Comparison of ENCODE assay signal across 38 cellular contexts in genomic region chr6:131776986-131777385, GRCh38.
"Had no signal": no experiment of that assay in that cellular context is flagged by ENCODE, and none has a peak within 500 bp of the region (broad histone marks: within the 10 kb centered on the region; RNA-seq: fewer than 3 reads in every experiment).

No MANE protein-coding gene starts in this region.

- H3K36me3 ChIP-seq: ascending aorta, cardiac muscle cell, WERI-Rb-1 had no signal

- ATAC-seq: activated CD4-positive, alpha-beta T cell treated with anti-CD3 and anti-CD28 coated beads for 36 hours; activated CD4-positive, CD25-positive, alpha-beta regulatory T cell treated with anti-CD3 and anti-CD28 coated beads, Interleukin-2, amount 50 U/mL, for 24 hours; activated CD8-positive, alpha-beta memory T cell treated with anti-CD3 and anti-CD28 coated beads, Interleukin-2, amount 10 ng/mL, durations not matched to agents 7 days and 5 days; activated CD8-positive, alpha-beta T cell treated with anti-CD3 and anti-CD28 coated beads, Interleukin-2, amount 10 ng/mL, durations not matched to agents 7 days and 5 days; activated naive CD8-positive, alpha-beta T cell treated with anti-CD3 and anti-CD28 coated beads, Interleukin-2, amount 50 U/mL, for 24 hours; WTC11 had no signal

- H3K4me3 ChIP-seq: ascending aorta, cardiac muscle cell had no signal

- H3K9me3 Mint-ChIP-seq: activated CD4-positive, alpha-beta memory T cell treated with anti-CD3 and anti-CD28 coated beads, Interleukin-2, amount 10 ng/mL, durations not matched to agents 7 days and 5 days; activated CD4-positive, alpha-beta T cell treated with anti-CD3 and anti-CD28 coated beads, Interleukin-2, amount 10 ng/mL, durations not matched to agents 7 days and 5 days; activated naive CD4-positive, alpha-beta T cell treated with anti-CD3 and anti-CD28 coated beads, Interleukin-2, amount 10 ng/mL, durations not matched to agents 7 days and 5 days; activated naive CD4-positive, alpha-beta T cell treated with anti-CD3 and anti-CD28 coated beads, Interleukin-2, amount 50 U/mL, for 24 hours; activated naive CD8-positive, alpha-beta T cell treated with anti-CD3 and anti-CD28 coated beads, Interleukin-2, amount 10 ng/mL, durations not matched to agents 7 days and 5 days; activated naive CD8-positive, alpha-beta T cell treated with anti-CD3 and anti-CD28 coated beads, Interleukin-2, amount 50 U/mL, for 24 hours; activated T-cell treated with anti-CD3 and anti-CD28 coated beads, Interleukin-2, amount 50 U/mL, for 24 hours; activated T-helper 2 cell treated with anti-CD3 and anti-CD28 coated beads, Interferon-gamma antibody, Interleukin-2, Interleukin-4, amounts not matched to agents 10 μg/mL and 5 μg/mL and 100 μg/mL, durations not matched to agents 14 hours and 24 hours and 36 hours; central memory CD8-positive, alpha-beta T cell; T-helper 1 cell treated with Interleukin-12 subunit alpha and Interleukin-12 subunit beta and Interleukin-4 antibody, amounts not matched to agents 30 μg/mL and 1 μg/mL, for 36 hours; T-helper 2 cell treated with Interferon-gamma antibody and Interleukin-4, amounts not matched to agents 5 μg/mL and 100 μg/mL, for 36 hours; WTC11 had no signal

- DNase-seq: activated CD4-positive, alpha-beta memory T cell treated with anti-CD3 and anti-CD28 coated beads, Interleukin-2, amount 10 ng/mL, durations not matched to agents 7 days and 5 days; activated CD4-positive, alpha-beta T cell treated with anti-CD3 and anti-CD28 coated beads for 1 hour; activated CD4-positive, alpha-beta T cell treated with anti-CD3 and anti-CD28 coated beads for 36 hours; activated CD4-positive, alpha-beta T cell treated with anti-CD3 and anti-CD28 coated beads for 48 hours; activated CD4-positive, alpha-beta T cell treated with anti-CD3 and anti-CD28 coated beads, Interleukin-2, amount 10 ng/mL, durations not matched to agents 7 days and 5 days; activated CD4-positive, alpha-beta T cell treated with anti-CD3 and anti-CD28 coated beads, Interleukin-2, amount 50 U/mL, for 48 hours; activated CD4-positive, CD25-positive, alpha-beta regulatory T cell; activated CD8-positive, alpha-beta memory T cell treated with anti-CD3 and anti-CD28 coated beads for 24 hours; activated CD8-positive, alpha-beta memory T cell treated with anti-CD3 and anti-CD28 coated beads, Interleukin-2, amount 10 ng/mL, durations not matched to agents 7 days and 5 days; activated CD8-positive, alpha-beta memory T cell treated with anti-CD3 and anti-CD28 coated beads, Interleukin-2, amount 50 U/mL, for 48 hours; activated CD8-positive, alpha-beta T cell treated with anti-CD3 and anti-CD28 coated beads, Interleukin-2, amount 10 ng/mL, durations not matched to agents 7 days and 5 days; activated effector memory CD4-positive, alpha-beta T cell treated with Interleukin-2 at 50 U/mL for 16 hours; activated gamma-delta T cell; activated naive CD4-positive, alpha-beta T cell treated with anti-CD3 and anti-CD28 coated beads, Interleukin-2, amount 10 ng/mL, durations not matched to agents 7 days and 5 days; activated naive CD4-positive, alpha-beta T cell treated with Interleukin-2 at 50 U/mL for 16 hours; activated naive CD8-positive, alpha-beta T cell treated with anti-CD3 and anti-CD28 coated beads, Interleukin-2, amount 10 ng/mL, durations not matched to agents 7 days and 5 days; activated naive CD8-positive, alpha-beta T cell treated with anti-CD3 and anti-CD28 coated beads, Interleukin-2, amount 50 U/mL, for 24 hours; activated T-cell treated with anti-CD3 and anti-CD28 coated beads, Interleukin-2, amount 50 U/mL, for 24 hours; activated T-cell treated with anti-CD3 and anti-CD28 coated beads, Interleukin-2, amount 50 U/mL, for 48 hours; amygdala; anterior cingulate cortex; caudate nucleus; SW 1271; T-helper 1 cell; T-helper 2 cell; T-helper 9 cell; WERI-Rb-1 had no signal

- H3K27me3 ChIP-seq: ascending aorta, cardiac muscle cell had no signal

- H3K36me3 Mint-ChIP-seq: activated CD8-positive, alpha-beta memory T cell treated with anti-CD3 and anti-CD28 coated beads, Interleukin-2, amount 10 ng/mL, durations not matched to agents 7 days and 5 days; activated naive CD4-positive, alpha-beta T cell treated with anti-CD3 and anti-CD28 coated beads, Interleukin-2, amount 10 ng/mL, durations not matched to agents 7 days and 5 days; activated naive CD4-positive, alpha-beta T cell treated with anti-CD3 and anti-CD28 coated beads, Interleukin-2, amount 50 U/mL, for 24 hours; activated naive CD8-positive, alpha-beta T cell; activated naive CD8-positive, alpha-beta T cell treated with anti-CD3 and anti-CD28 coated beads, Interleukin-2, amount 10 ng/mL, durations not matched to agents 7 days and 5 days; brain; WTC11 had no signal

- H3K9me3 ChIP-seq: ascending aorta had no signal

- H3K27ac Mint-ChIP-seq: activated CD4-positive, alpha-beta memory T cell treated with anti-CD3 and anti-CD28 coated beads, Interleukin-2, amount 10 ng/mL, durations not matched to agents 7 days and 5 days; activated CD4-positive, alpha-beta T cell treated with anti-CD3 and anti-CD28 coated beads for 36 hours; activated CD4-positive, alpha-beta T cell treated with anti-CD3 and anti-CD28 coated beads, Interleukin-2, amount 10 ng/mL, durations not matched to agents 7 days and 5 days; activated CD8-positive, alpha-beta memory T cell treated with anti-CD3 and anti-CD28 coated beads, Interleukin-2, amount 10 ng/mL, durations not matched to agents 7 days and 5 days; activated CD8-positive, alpha-beta T cell treated with anti-CD3 and anti-CD28 coated beads, Interleukin-2, amount 10 ng/mL, durations not matched to agents 7 days and 5 days; activated naive CD4-positive, alpha-beta T cell treated with anti-CD3 and anti-CD28 coated beads, Interleukin-2, amount 10 ng/mL, durations not matched to agents 7 days and 5 days; activated naive CD4-positive, alpha-beta T cell treated with anti-CD3 and anti-CD28 coated beads, Interleukin-2, amount 50 U/mL, for 24 hours; activated naive CD8-positive, alpha-beta T cell; activated naive CD8-positive, alpha-beta T cell treated with anti-CD3 and anti-CD28 coated beads, Interleukin-2, amount 10 ng/mL, durations not matched to agents 7 days and 5 days; activated naive CD8-positive, alpha-beta T cell treated with anti-CD3 and anti-CD28 coated beads, Interleukin-2, amount 50 U/mL, for 24 hours; activated T-cell treated with anti-CD3 and anti-CD28 coated beads, Interleukin-2, amount 50 U/mL, for 24 hours; activated T-helper 2 cell treated with anti-CD3 and anti-CD28 coated beads, Interferon-gamma antibody, Interleukin-2, Interleukin-4, amounts not matched to agents 10 μg/mL and 5 μg/mL and 100 μg/mL, durations not matched to agents 14 hours and 24 hours and 36 hours; T-helper 1 cell treated with Interleukin-12 subunit alpha and Interleukin-12 subunit beta and Interleukin-4 antibody, amounts not matched to agents 30 μg/mL and 1 μg/mL, for 36 hours; T-helper 2 cell treated with Interferon-gamma antibody and Interleukin-4, amounts not matched to agents 5 μg/mL and 100 μg/mL, for 36 hours; WTC11 had no signal

- H3K4me1 Mint-ChIP-seq: activated CD4-positive, alpha-beta memory T cell treated with anti-CD3 and anti-CD28 coated beads, Interleukin-2, amount 10 ng/mL, durations not matched to agents 7 days and 5 days; activated CD4-positive, alpha-beta T cell treated with anti-CD3 and anti-CD28 coated beads for 36 hours; activated CD4-positive, alpha-beta T cell treated with anti-CD3 and anti-CD28 coated beads, Interleukin-2, amount 10 ng/mL, durations not matched to agents 7 days and 5 days; activated CD8-positive, alpha-beta memory T cell treated with anti-CD3 and anti-CD28 coated beads, Interleukin-2, amount 10 ng/mL, durations not matched to agents 7 days and 5 days; activated naive CD4-positive, alpha-beta T cell treated with anti-CD3 and anti-CD28 coated beads, Interleukin-2, amount 10 ng/mL, durations not matched to agents 7 days and 5 days; activated naive CD4-positive, alpha-beta T cell treated with anti-CD3 and anti-CD28 coated beads, Interleukin-2, amount 50 U/mL, for 24 hours; activated naive CD8-positive, alpha-beta T cell treated with anti-CD3 and anti-CD28 coated beads, Interleukin-2, amount 10 ng/mL, durations not matched to agents 7 days and 5 days; activated naive CD8-positive, alpha-beta T cell treated with anti-CD3 and anti-CD28 coated beads, Interleukin-2, amount 50 U/mL, for 24 hours; brain; central memory CD8-positive, alpha-beta T cell had no signal

- H3K4me3 Mint-ChIP-seq: activated CD4-positive, alpha-beta memory T cell treated with anti-CD3 and anti-CD28 coated beads, Interleukin-2, amount 10 ng/mL, durations not matched to agents 7 days and 5 days; activated CD4-positive, alpha-beta T cell treated with anti-CD3 and anti-CD28 coated beads for 36 hours; activated CD4-positive, alpha-beta T cell treated with anti-CD3 and anti-CD28 coated beads, Interleukin-2, amount 10 ng/mL, durations not matched to agents 7 days and 5 days; activated CD8-positive, alpha-beta memory T cell treated with anti-CD3 and anti-CD28 coated beads, Interleukin-2, amount 10 ng/mL, durations not matched to agents 7 days and 5 days; activated CD8-positive, alpha-beta T cell treated with anti-CD3 and anti-CD28 coated beads, Interleukin-2, amount 10 ng/mL, durations not matched to agents 7 days and 5 days; activated naive CD4-positive, alpha-beta T cell treated with anti-CD3 and anti-CD28 coated beads, Interleukin-2, amount 10 ng/mL, durations not matched to agents 7 days and 5 days; activated naive CD4-positive, alpha-beta T cell treated with anti-CD3 and anti-CD28 coated beads, Interleukin-2, amount 50 U/mL, for 24 hours; activated naive CD8-positive, alpha-beta T cell; activated naive CD8-positive, alpha-beta T cell treated with anti-CD3 and anti-CD28 coated beads, Interleukin-2, amount 10 ng/mL, durations not matched to agents 7 days and 5 days; activated naive CD8-positive, alpha-beta T cell treated with anti-CD3 and anti-CD28 coated beads, Interleukin-2, amount 50 U/mL, for 24 hours; activated T-cell treated with anti-CD3 and anti-CD28 coated beads, Interleukin-2, amount 50 U/mL, for 24 hours; brain; central memory CD8-positive, alpha-beta T cell; T-helper 1 cell treated with Interleukin-12 subunit alpha and Interleukin-12 subunit beta and Interleukin-4 antibody, amounts not matched to agents 30 μg/mL and 1 μg/mL, for 36 hours; T-helper 2 cell treated with Interferon-gamma antibody and Interleukin-4, amounts not matched to agents 5 μg/mL and 100 μg/mL, for 36 hours; WTC11 had no signal

- H3K27ac ChIP-seq: cardiac muscle cell, WERI-Rb-1 had no signal
